22 cellular contexts compared by ENCODE assay signal in the genomic region with DNA sequence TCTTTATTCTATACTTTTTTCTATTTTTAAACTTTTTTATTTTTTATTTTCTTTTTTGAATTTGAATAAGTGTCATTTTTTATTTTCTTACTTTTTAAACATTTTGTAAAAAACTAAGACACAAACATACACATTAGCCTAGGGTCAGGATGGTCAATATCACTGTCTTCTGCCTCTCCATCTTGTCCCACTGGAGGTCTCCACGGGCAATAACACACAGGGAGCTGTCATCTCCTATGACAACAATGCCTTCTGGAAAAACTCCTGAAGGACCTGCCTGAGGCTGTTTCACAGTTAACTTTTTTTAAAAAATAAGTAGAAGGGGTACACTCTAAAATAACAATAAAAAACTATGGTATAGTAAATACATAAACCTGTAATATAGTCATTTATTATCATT.
"Had no signal": no experiment of that assay in that cellular context is flagged by ENCODE, and none has a peak within 500 bp of the region (broad histone marks: within the 10 kb centered on the region; RNA-seq: fewer than 3 reads in every experiment).

No MANE protein-coding gene starts in this region.

- ATAC-seq: Panc1, PC-3, Right ventricle myocardium inferior had no signal

- H3K4me1 ChIP-seq: SJCRH30 had no signal

- H3K27me3 ChIP-seq: MG63, SJCRH30 had no signal

- DNase-seq: Karpas-422, KBM-7, MG63, NCI-H1092, NCI-H1105 treated with DMSO at 0.1 percent for 48 hours, NCI-H1417 treated with DMSO at 0.1 percent for 48 hours, NCI-H146, NCI-H1694 treated with DMSO at 0.1 percent for 48 hours, NCI-H1930, NCI-H2081, NCI-H2107, NCI-H2171 treated with DMSO at 0.1 percent for 48 hours, NCI-H524, NCI-H526 treated with DMSO at 0.1 percent for 48 hours, NCI-H774, PC-3, SHP77 treated with DMSO at 0.1 percent for 48 hours, SJCRH30 had no signal

- H3K27ac ChIP-seq: HL-60, SJCRH30, SK-N-MC had no signal

- H3K36me3 ChIP-seq: MG63, SJCRH30 had no signal

- H3K9me3 ChIP-seq: SJCRH30 had no signal

- H3K4me3 ChIP-seq: MG63, SJCRH30, SK-N-MC had no signal
